In the genomic region with DNA sequence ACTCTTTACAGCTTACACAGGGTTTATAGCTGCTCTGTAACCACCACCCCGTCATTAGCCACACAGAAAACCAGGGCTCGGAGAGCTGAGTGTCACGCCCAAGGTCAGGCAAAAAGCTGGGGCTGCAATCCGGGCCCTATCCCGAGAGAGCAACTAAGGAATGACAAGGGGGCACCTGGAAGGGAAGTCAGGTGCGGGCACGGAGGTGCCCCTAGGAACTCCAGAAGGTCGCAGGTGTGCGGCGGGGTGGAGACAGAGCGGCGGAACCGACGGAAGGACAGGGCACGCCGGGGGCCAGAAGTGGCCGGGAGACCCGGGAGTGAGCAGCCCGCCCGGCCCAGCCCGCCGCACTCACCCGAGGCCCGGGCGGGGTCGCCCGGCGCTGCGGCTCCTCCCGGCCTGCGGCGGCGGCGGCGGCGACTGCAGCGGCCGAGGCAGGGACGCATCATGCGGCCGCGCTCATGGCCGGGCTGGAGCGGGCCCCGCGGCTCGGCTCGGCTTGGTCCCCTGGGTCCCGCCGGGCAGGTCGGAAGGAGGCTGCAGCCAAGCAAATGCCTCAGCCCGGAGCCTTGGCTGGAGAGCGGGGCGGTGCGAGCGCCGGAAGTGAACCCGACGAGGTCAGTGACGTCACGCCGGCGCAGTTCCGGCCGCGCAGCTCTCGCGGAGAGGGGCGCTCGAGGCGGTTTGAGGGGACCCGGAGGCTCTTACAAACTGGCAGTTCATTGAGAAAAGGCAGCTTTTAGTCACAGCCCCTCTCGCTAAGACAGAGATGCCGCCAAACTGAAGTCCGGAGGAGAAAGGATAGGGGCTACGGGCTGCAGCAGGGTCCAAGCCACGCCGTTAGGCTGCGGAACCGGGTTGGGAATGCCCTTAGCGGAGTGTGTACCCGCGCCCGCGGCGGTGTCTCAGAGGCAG, we compare ENCODE assay signal across 1 cellular context.
TF ChIP-seq lines count a peak whose summit lies in the region.

A gene with protein sequence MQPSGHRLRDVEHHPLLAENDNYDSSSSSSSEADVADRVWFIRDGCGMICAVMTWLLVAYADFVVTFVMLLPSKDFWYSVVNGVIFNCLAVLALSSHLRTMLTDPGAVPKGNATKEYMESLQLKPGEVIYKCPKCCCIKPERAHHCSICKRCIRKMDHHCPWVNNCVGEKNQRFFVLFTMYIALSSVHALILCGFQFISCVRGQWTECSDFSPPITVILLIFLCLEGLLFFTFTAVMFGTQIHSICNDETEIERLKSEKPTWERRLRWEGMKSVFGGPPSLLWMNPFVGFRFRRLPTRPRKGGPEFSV (minus strand): TSS at position 605 of the 915 bp plus-strand sequence. CDS start 20,917 bp downstream, outside the sequence.

TF ChIP-seq in K562, 482 proteins besides CTCF, POLR2A, EP300 and RAD21 (continued from another document and continues in another):
- TF ChIP-seq MNT (conservative IDR thresholded peaks at IDR 0.05) (peak in 1 of 2 experiments; percentile 83; a peak in 3 of 4 replicates), BRD9 (IDR thresholded peaks at IDR 0.05; ENCODE audit: low read depth, partially characterized antibody) (peak; percentile 73), LEF1 (IDR thresholded peaks at IDR 0.05) (0 out of 2 replicates have a peak, but pooled peaks have one; percentile 12), ILF3 (IDR thresholded peaks at IDR 0.05; ENCODE audit: borderline replicate concordance) (no peak), CBX5 (IDR thresholded peaks at IDR 0.05; ENCODE audit: borderline replicate concordance, low read depth) (no peak), SP1 (CRISPR knock-in tag; IDR thresholded peaks at IDR 0.05) (peak; percentile 64), SIN3B (IDR thresholded peaks at IDR 0.05; ENCODE audit: low read depth) (peak; percentile 90), RFX5 (IDR thresholded peaks at IDR 0.05; ENCODE audit: low read depth, low read length) (peak; percentile 47; the same call in 1 of the 2 replicates), ZNF75A (CRISPR knock-in tag; IDR thresholded peaks at IDR 0.05) (peak; percentile 65), KHSRP (IDR thresholded peaks at IDR 0.05) (peak; percentile 94), ARID2 (IDR thresholded peaks at IDR 0.05) (no peak), MEIS2 (IDR thresholded peaks at IDR 0.05; ENCODE audit: partially characterized antibody) (no peak), ZBTB34 (CRISPR knock-in tag; IDR thresholded peaks at IDR 0.05) (no peak), NEUROD1 (IDR thresholded peaks at IDR 0.05; ENCODE audit: borderline replicate concordance, low read depth, low read length, partially characterized antibody) (no peak), SIX5 (IDR thresholded peaks at IDR 0.05; ENCODE audit: borderline replicate concordance in 1 of 2, insufficient read depth in 1 of 2, low read depth in 1 of 2, low read length in 2 of 2) (no peak; a peak in 1 of 4 replicates), ADNP (tag; IDR thresholded peaks at IDR 0.05) (no peak), KLF10 (CRISPR knock-in tag; IDR thresholded peaks at IDR 0.05) (no peak), ZNF146 (CRISPR knock-in tag; IDR thresholded peaks at IDR 0.05; ENCODE audit: unreplicated experiment) (no peak), HSF4 (CRISPR knock-in tag; IDR thresholded peaks at IDR 0.05; ENCODE audit: borderline replicate concordance) (no peak), RBM14 (IDR thresholded peaks at IDR 0.05; ENCODE audit: borderline replicate concordance, insufficient read depth, low read depth, low read length) (no peak), TCF7L2 (IDR thresholded peaks at IDR 0.05; ENCODE audit: low read depth, low read length) (no peak), ZZZ3 (IDR thresholded peaks at IDR 0.05) (no peak), KAT8 (IDR thresholded peaks at IDR 0.05; ENCODE audit: low read depth) (no peak), CGGBP1 (CRISPR knock-in tag; IDR thresholded peaks at IDR 0.05) (0 out of 2 replicates have a peak, but pooled peaks have one; percentile 18), IFI16 (CRISPR knock-in tag; IDR thresholded peaks at IDR 0.05) (no peak), ZNF707 (CRISPR knock-in tag; conservative IDR thresholded peaks at IDR 0.05) (no peak; the same call in 1 of the 2 replicates), ESRRA (IDR thresholded peaks at IDR 0.05; ENCODE audit: borderline replicate concordance, low read depth) (peak; percentile 82), POLR3A (IDR thresholded peaks at IDR 0.05; ENCODE audit: borderline replicate concordance, extremely low read depth, insufficient read depth, insufficient read length) (no peak), CBFB (CRISPR knock-in tag; IDR thresholded peaks at IDR 0.05) (peak; percentile 87), ZNF184 (CRISPR knock-in tag; IDR thresholded peaks at IDR 0.05) (no peak), PRPF4 (IDR thresholded peaks at IDR 0.05; ENCODE audit: insufficient read depth, low read depth, low read length, poor library complexity, severe bottlenecking) (no peak), CEBPZ (IDR thresholded peaks at IDR 0.05; ENCODE audit: borderline replicate concordance, low read depth, low read length) (no peak), ZBTB17 (CRISPR knock-in tag; IDR thresholded peaks at IDR 0.05) (peak; percentile 79), POLR2AphosphoS2 (IDR thresholded peaks at IDR 0.05; ENCODE audit: low read length) (peak; percentile 77; the same call in 1 of the 2 replicates), SETDB1 (IDR thresholded peaks at IDR 0.05; ENCODE audit: low read length) (no peak), BRF1 (IDR thresholded peaks at IDR 0.05; ENCODE audit: borderline replicate concordance, extremely low read depth, insufficient read length) (no peak), RHOXF2B (CRISPR knock-in tag; conservative IDR thresholded peaks at IDR 0.05) (no peak), ARHGAP35 (IDR thresholded peaks at IDR 0.05; ENCODE audit: partially characterized antibody) (no peak), SMAD4 (CRISPR knock-in tag; conservative IDR thresholded peaks at IDR 0.05) (peak; percentile 85), ZNF121 (CRISPR knock-in tag; conservative IDR thresholded peaks at IDR 0.05) (no peak; the same call in 1 of the 2 replicates), CHAMP1 (IDR thresholded peaks at IDR 0.05) (no peak), TAL1 (IDR thresholded peaks at IDR 0.05) (no peak), ZNF224 (CRISPR knock-in tag; IDR thresholded peaks at IDR 0.05) (no peak), NCOR1 (IDR thresholded peaks at IDR 0.05) (no peak), GABPA (tag; conservative IDR thresholded peaks at IDR 0.05; ENCODE audit: low read depth) (peak; percentile 99), POLR2B (IDR thresholded peaks at IDR 0.05; ENCODE audit: low read depth, partially characterized antibody) (peak; percentile 96), NR3C1 (CRISPR knock-in tag; IDR thresholded peaks at IDR 0.05) (no peak), NCOA1 (IDR thresholded peaks at IDR 0.05; ENCODE audit: low read depth) (peak; percentile 81)
- TF ChIP-seq, protein P1, sequence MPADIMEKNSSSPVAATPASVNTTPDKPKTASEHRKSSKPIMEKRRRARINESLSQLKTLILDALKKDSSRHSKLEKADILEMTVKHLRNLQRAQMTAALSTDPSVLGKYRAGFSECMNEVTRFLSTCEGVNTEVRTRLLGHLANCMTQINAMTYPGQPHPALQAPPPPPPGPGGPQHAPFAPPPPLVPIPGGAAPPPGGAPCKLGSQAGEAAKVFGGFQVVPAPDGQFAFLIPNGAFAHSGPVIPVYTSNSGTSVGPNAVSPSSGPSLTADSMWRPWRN (IDR thresholded peaks at IDR 0.05; ENCODE audit: low read depth) = no peak
- TF ChIP-seq, protein P2, sequence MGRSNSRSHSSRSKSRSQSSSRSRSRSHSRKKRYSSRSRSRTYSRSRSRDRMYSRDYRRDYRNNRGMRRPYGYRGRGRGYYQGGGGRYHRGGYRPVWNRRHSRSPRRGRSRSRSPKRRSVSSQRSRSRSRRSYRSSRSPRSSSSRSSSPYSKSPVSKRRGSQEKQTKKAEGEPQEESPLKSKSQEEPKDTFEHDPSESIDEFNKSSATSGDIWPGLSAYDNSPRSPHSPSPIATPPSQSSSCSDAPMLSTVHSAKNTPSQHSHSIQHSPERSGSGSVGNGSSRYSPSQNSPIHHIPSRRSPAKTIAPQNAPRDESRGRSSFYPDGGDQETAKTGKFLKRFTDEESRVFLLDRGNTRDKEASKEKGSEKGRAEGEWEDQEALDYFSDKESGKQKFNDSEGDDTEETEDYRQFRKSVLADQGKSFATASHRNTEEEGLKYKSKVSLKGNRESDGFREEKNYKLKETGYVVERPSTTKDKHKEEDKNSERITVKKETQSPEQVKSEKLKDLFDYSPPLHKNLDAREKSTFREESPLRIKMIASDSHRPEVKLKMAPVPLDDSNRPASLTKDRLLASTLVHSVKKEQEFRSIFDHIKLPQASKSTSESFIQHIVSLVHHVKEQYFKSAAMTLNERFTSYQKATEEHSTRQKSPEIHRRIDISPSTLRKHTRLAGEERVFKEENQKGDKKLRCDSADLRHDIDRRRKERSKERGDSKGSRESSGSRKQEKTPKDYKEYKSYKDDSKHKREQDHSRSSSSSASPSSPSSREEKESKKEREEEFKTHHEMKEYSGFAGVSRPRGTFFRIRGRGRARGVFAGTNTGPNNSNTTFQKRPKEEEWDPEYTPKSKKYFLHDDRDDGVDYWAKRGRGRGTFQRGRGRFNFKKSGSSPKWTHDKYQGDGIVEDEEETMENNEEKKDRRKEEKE (IDR thresholded peaks at IDR 0.05; ENCODE audit: borderline replicate concordance in 1 of 2, control insufficient read depth in 1 of 2, low read depth in 2 of 2, low read length in 1 of 2) = no peak
- TF ChIP-seq, protein P3, sequence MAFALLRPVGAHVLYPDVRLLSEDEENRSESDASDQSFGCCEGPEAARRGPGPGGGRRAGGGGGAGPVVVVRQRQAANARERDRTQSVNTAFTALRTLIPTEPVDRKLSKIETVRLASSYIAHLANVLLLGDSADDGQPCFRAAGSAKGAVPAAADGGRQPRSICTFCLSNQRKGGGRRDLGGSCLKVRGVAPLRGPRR (CRISPR knock-in tag; IDR thresholded peaks at IDR 0.05) = peak; percentile 38; the same call in 1 of the 2 replicates
